In genomic region chr13:51332566-51333361, GRCh38 we compare ENCODE assay signal across 25 cellular contexts. TPM values are rescaled to one million over a fixed set of nuclear protein-coding genes. Genes with fewer than 3 reads are reported as not detected.
"Had no signal": no experiment of that assay in that cellular context is flagged by ENCODE, and none has a peak within 500 bp of the region (broad histone marks: within the 10 kb centered on the region; RNA-seq: fewer than 3 reads in every experiment).

No MANE protein-coding gene starts in this region.

- H3K4me3 ChIP-seq: colonic mucosa, esophagus squamous epithelium, gastrocnemius medialis, heart right ventricle, left lung, lower lobe of right lung, mucosa of descending colon had no signal

- H3K36me3 ChIP-seq: colonic mucosa, esophagus squamous epithelium, gastrocnemius medialis, heart right ventricle, left lung, lower lobe of right lung had no signal

- H3K27me3 ChIP-seq: colonic mucosa, esophagus squamous epithelium, gastrocnemius medialis, heart right ventricle, left lung had no signal

- H3K27ac ChIP-seq: colonic mucosa, epithelial cell of prostate, esophagus squamous epithelium, gastrocnemius medialis, heart right ventricle, left lung, lower lobe of right lung had no signal

- ATAC-seq: effector memory CD8-positive, alpha-beta T cell; esophagus mucosa; gastrocnemius medialis; heart right ventricle; left cardiac atrium; left lung; left ventricle myocardium superior; lower lobe of right lung; mucosa of descending colon had no signal

- DNase-seq: colonic mucosa; cortex of kidney; effector CD8-positive, alpha-beta T cell; effector memory CD8-positive, alpha-beta T cell; endodermal cell; erythroblast; esophagus squamous epithelium; foreskin fibroblast; gastrocnemius medialis; glutamatergic neuron; head of caudate nucleus; heart right ventricle; hippocampal formation; left cardiac atrium; left lung; left ventricle myocardium superior; lower lobe of right lung; mesenchymal stem cell; mucosa of descending colon; naive B cell had no signal

- H3K4me1 ChIP-seq: colonic mucosa, esophagus squamous epithelium, gastrocnemius medialis, left lung, lower lobe of right lung had no signal

- H3K9me3 ChIP-seq: colonic mucosa, esophagus squamous epithelium, gastrocnemius medialis, heart right ventricle, left lung, lower lobe of right lung, mucosa of descending colon had no signal

- FAIRE-seq: endometrium, islet of Langerhans, keratinocyte had no signal

RNA-seq across cellular contexts. Expression of gene SERPINE3, which starts 6.7 kb away (rescaled TPM):
- polyA plus RNA-seq: keratinocyte had no signal
